In the genomic region with DNA sequence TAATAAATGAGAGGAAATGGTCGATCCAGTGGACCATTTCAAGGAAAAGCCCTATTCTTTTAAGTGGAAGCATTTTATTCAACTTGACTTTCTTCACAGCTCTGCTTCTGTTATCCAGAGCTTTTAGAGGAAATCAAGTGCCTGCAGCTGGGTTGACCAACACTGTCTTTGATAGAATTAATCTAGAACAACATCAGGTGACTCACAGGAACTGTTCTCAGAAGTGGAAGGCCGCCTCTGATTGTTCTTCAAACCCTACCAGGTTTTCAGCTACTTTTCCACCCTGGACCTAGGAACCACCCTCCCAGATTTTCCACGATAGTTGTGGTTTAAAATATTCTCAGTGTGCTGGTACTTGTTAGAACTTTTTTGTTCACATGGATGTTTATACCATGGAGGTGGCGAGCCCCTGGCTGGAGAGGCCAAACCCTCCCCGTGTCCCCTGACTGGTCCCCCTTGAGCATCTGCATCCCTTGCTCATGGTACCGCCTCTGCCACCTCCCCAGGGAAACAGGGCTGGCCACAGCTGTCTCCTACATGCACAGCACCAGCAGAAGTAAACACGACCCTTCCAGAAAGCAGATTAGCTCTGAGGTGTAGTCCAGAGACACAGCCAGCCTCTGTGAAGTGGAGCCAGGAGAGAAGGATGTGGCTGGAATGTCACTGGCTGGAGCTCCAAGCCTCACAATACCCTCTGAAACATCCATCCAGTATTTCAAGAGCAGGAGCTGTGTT, we compare ENCODE assay signal across 18 cellular contexts.
DNase-seq lines count a peak whose midpoint lies in the region; ATAC-seq, FAIRE-seq and TF ChIP-seq lines count a peak whose summit lies in the region.
"Had no signal": no experiment of that assay in that cellular context is flagged by ENCODE, and none has a peak within 500 bp of the region (broad histone marks: within the 10 kb centered on the region; RNA-seq: fewer than 3 reads in every experiment).

No MANE protein-coding gene starts in this region.

- no peaks in the 10 kb centered on the region for H3K9me3 Mint-ChIP-seq in natural killer cell treated with Interleukin-12 subunit alpha and Interleukin-12 subunit beta and Interleukin-15 and Interleukin-18, amount 100 ng/mL, for 72 hours

- peaks cover 63 to 74% of the 10 kb centered on the region in 2 donors for H3K4me1 Mint-ChIP-seq in natural killer cell treated with Interleukin-12 subunit alpha and Interleukin-12 subunit beta and Interleukin-15 and Interleukin-18, amount 100 ng/mL, for 72 hours (ENCODE audit: low read depth in 2 of 2)

- peak; percentile 42 to 55 for ATAC-seq in activated CD4-positive, CD25-positive, alpha-beta regulatory T cell treated with anti-CD3 and anti-CD28 coated beads, Interleukin-2, amount 50 U/mL, for 24 hours
- ATAC-seq in GM12878 (no peak), GM18858 (IDR thresholded peaks at IDR 0.05; ENCODE audit: unreplicated experiment) (no peak)
- no peak for ATAC-seq in natural killer cell treated with Interleukin-12 subunit alpha and Interleukin-12 subunit beta and Interleukin-15 and Interleukin-18, amount 100 ng/mL, for 72 hours

- no peak for TF ChIP-seq CTCF in GM12878 (IDR thresholded peaks at IDR 0.05 in 2 of 3, conservative IDR thresholded peaks at IDR 0.05 in 1 of 3; ENCODE audit: control insufficient read depth in 2 of 3, extremely low read depth in 1 of 3, insufficient read depth in 1 of 3, low read depth in 3 of 3, low read length in 3 of 3)

- peak overlapping the region; percentile 30 for H3K4me3 Mint-ChIP-seq in natural killer cell treated with Interleukin-12 subunit alpha and Interleukin-12 subunit beta and Interleukin-15 and Interleukin-18, amount 100 ng/mL, for 72 hours

- H3K9me3 ChIP-seq in GM12878 (replicated peaks; ENCODE audit: control insufficient read depth, insufficient read depth, low read length) = no peaks in the 10 kb centered on the region
- H3K9me3 ChIP-seq: spleen had no signal

- H2AFZ ChIP-seq in GM12878 (ENCODE audit: control insufficient read depth, low read depth, low read length) = no peak overlapping the region

- no peaks in the 10 kb centered on the region for H3K27me3 ChIP-seq in GM12878 (replicated peaks in 1 of 2; ENCODE audit: control insufficient read depth in 2 of 2, insufficient read depth in 2 of 2, low read length in 1 of 2)
- H3K27me3 ChIP-seq: spleen had no signal

- H3K4me3 ChIP-seq in GM12878 = no peak overlapping the region
- H3K4me3 ChIP-seq: spleen had no signal

- TF ChIP-seq EP300 in GM12878 (IDR thresholded peaks at IDR 0.05; ENCODE audit: borderline replicate concordance in 1 of 2, control insufficient read depth in 1 of 2, low read depth in 2 of 2, low read length in 2 of 2) = no peak

- CTCF ChIA-PET in GM12878 (lab: Yijun Ruan, JAX) = no interaction called here

- TF ChIP-seq POLR2A in GM12892 (IDR thresholded peaks at IDR 0.05; ENCODE audit: low read depth, low read length) (peak; percentile 13; the same call in 1 of the 2 replicates), GM12878 (IDR thresholded peaks at IDR 0.05; ENCODE audit: low read depth, low read length) (peak; percentile 12; the same call in 1 of the 2 replicates), erythroblast (IDR thresholded peaks at IDR 0.05; ENCODE audit: low read length) (no peak)

- in situ Hi-C loops in GM12878 (cut with MboI) = no loop called here

- H3K27me3 Mint-ChIP-seq in natural killer cell treated with Interleukin-12 subunit alpha and Interleukin-12 subunit beta and Interleukin-15 and Interleukin-18, amount 100 ng/mL, for 72 hours = no peaks in the 10 kb centered on the region

- peaks cover 43 to 62% of the 10 kb centered on the region in 2 experiments for H3K36me3 ChIP-seq in GM12878 (ENCODE audit: control insufficient read depth in 2 of 2, insufficient read depth in 2 of 2, low read length in 1 of 2)

- H3K27ac ChIP-seq in GM12878 (ENCODE audit: control insufficient read depth, insufficient read depth) = no peak overlapping the region
- H3K27ac ChIP-seq: C4-2B, spleen had no signal

- no TSS peak for BruUV-seq in GM12878 (replicated peaks; lab: Mats Ljungman, UMichigan)

- no peak for TF ChIP-seq RAD21 in GM12878 (IDR thresholded peaks at IDR 0.05; ENCODE audit: insufficient read depth, low read depth, low read length)

- H3K27ac Mint-ChIP-seq in natural killer cell treated with Interleukin-12 subunit alpha and Interleukin-12 subunit beta and Interleukin-15 and Interleukin-18, amount 100 ng/mL, for 72 hours = peak overlapping the region; percentile 76 to 87

- intact Hi-C loops in GM12878 (cut with micrococcal nuclease; ENCODE audit: unreplicated experiment) = no loop called here

- H3K4me1 ChIP-seq in GM12878 (ENCODE audit: control insufficient read depth, insufficient read depth, low read length) = peaks cover 26% of the 10 kb centered on the region

- H3K9ac ChIP-seq in GM12878 (ENCODE audit: control insufficient read depth, insufficient read depth, low read length) = no peak overlapping the region

- peaks cover 78% of the 10 kb centered on the region for H3K36me3 Mint-ChIP-seq in natural killer cell treated with Interleukin-12 subunit alpha and Interleukin-12 subunit beta and Interleukin-15 and Interleukin-18, amount 100 ng/mL, for 72 hours

- RAD21 ChIA-PET in GM12878 (lab: Charles Lee; ENCODE audit: unreplicated experiment) = no interaction called here

- SMC1A ChIA-PET in GM12878 (lab: Charles Lee; ENCODE audit: uncharacterized antibody, unreplicated experiment) = no interaction called here

- FAIRE-seq in GM12892 (lab: Jason Lieb, UNC) = no peak
- no peak for FAIRE-seq in GM12878 (lab: Jason Lieb, UNC)
- FAIRE-seq: A204.1, islet of Langerhans had no signal

- H3K4me2 ChIP-seq in GM12878 (ENCODE audit: control insufficient read depth, insufficient read depth) = no peak overlapping the region

- H3K79me2 ChIP-seq in GM12878 (ENCODE audit: control insufficient read depth, insufficient read depth, low read length) = no peaks in the 10 kb centered on the region

- H4K20me1 ChIP-seq in GM12878 (ENCODE audit: control insufficient read depth, insufficient read depth) = no peaks in the 10 kb centered on the region

- POLR2A ChIA-PET in GM12878 (lab: Charles Lee) = no interaction called here

- WGBS in GM12878 (ENCODE audit: insufficient coverage, insufficient replicate concordance, low lambda C conversion rate, missing lambda C conversion rate) = 71% methylated on average over 7 of the region's 7 CpGs

- DNase-seq in activated CD4-positive, CD25-positive, alpha-beta regulatory T cell treated with anti-CD3 and anti-CD28 coated beads, Interleukin-2, amount 50 U/mL, for 72 hours = no peak
- no peak for DNase-seq in GM12892 (ENCODE audit: insufficient read length)
- DNase-seq in GM12878 (ENCODE audit: low read depth, low spot score) = no peak
- no peak for DNase-seq in natural killer cell treated with Interleukin-12 subunit alpha and Interleukin-12 subunit beta and Interleukin-15 and Interleukin-18, amount 100 ng/mL, for 72 hours (ENCODE audit: low spot score)
- DNase-seq in HCEC 1CT = no peak
- no peak for DNase-seq in erythroblast (lab: John Stamatoyannopoulos, UW)
- DNase-seq: DND-41; effector CD8-positive, alpha-beta T cell; Karpas-422; NCI-H1105 treated with DMSO at 0.1 percent for 48 hours; NCI-H748 treated with DMSO at 0.1 percent for 48 hours; spleen; trophoblast cell had no signal

TF ChIP-seq in GM12878, 131 proteins besides CTCF, POLR2A, EP300 and RAD21 (continues in another document):
- no peak for TF ChIP-seq HDAC2 (IDR thresholded peaks at IDR 0.05)
- TF ChIP-seq SUZ12 (IDR thresholded peaks at IDR 0.05; ENCODE audit: unreplicated experiment) = no peak
- no peak for TF ChIP-seq TCF12 (IDR thresholded peaks at IDR 0.05; ENCODE audit: low read depth, low read length)
- no peak for TF ChIP-seq PAX8 (IDR thresholded peaks at IDR 0.05)
- TF ChIP-seq NR2C2 (IDR thresholded peaks at IDR 0.05; ENCODE audit: borderline replicate concordance, control insufficient read depth, insufficient read length, low read depth) = no peak
- no peak for TF ChIP-seq SREBF2 (IDR thresholded peaks at IDR 0.05; ENCODE audit: low read length)
- TF ChIP-seq, protein P1, sequence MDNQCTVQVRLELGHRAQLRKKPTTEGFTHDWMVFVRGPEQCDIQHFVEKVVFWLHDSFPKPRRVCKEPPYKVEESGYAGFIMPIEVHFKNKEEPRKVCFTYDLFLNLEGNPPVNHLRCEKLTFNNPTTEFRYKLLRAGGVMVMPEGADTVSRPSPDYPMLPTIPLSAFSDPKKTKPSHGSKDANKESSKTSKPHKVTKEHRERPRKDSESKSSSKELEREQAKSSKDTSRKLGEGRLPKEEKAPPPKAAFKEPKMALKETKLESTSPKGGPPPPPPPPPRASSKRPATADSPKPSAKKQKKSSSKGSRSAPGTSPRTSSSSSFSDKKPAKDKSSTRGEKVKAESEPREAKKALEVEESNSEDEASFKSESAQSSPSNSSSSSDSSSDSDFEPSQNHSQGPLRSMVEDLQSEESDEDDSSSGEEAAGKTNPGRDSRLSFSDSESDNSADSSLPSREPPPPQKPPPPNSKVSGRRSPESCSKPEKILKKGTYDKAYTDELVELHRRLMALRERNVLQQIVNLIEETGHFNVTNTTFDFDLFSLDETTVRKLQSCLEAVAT (IDR thresholded peaks at IDR 0.05) = no peak

Comparison
In these comparisons a context has a peak if more than half of its experiments do, and no peak if none do; other contexts are left out.
1. ATAC-seq: peak in activated CD4-positive, CD25-positive, alpha-beta regulatory T cell treated with anti-CD3 and anti-CD28 coated beads, Interleukin-2, amount 50 U/mL, for 24 hours (2 of 2); none in GM12878 (single experiment), natural killer cell treated with Interleukin-12 subunit alpha and Interleukin-12 subunit beta and Interleukin-15 and Interleukin-18, amount 100 ng/mL, for 72 hours (0 of 2) and GM18858 (single experiment).